In the genomic region with DNA sequence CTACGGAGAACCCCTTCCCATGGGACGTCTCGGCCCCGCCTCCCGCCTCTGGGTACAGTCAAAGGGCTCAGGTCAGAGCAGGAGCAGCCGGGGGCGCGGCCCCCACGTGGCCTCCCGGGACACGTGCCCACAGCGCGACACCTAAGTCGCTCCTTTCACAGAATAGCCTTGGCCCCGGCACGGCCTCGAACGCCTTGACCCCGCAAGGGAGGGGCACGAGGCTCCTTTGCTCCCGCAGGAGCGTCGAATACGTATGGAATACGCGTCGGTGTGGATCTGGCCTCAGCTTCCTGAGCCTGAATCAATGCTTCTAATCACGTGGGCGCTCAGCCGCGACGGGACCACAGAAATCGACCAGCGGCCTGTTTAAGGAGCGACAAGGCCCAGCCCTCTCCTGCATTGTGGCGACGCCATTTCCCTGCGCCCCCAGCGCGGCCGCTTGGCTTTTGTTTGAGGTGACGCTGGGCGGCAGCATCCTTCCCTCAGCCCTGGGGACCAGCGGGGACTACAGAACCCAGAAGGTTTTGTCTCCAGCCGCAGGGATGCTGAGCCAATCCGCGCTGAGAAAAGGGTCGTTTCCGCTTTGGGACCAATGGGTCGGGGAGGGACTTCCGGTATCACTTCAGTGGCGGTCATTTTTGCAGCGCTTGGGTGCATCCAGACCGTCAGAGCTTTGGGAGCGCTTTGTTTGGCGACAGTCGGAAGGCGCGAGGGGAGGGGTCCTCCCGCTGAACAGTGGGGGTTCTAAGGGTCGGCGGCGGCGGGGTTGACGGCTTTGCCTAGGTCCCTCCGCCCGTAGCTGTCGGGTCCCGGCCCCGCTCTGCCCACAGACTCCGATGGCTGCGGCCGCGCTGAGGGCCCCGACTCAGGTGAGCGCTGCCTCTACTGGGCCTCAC, we compare ENCODE assay signal across 8 cellular contexts. TPM values are rescaled to one million over a fixed set of nuclear protein-coding genes. Genes with fewer than 3 reads are reported as not detected.
DNase-seq lines count a peak whose midpoint lies in the region; ATAC-seq and TF ChIP-seq lines count a peak whose summit lies in the region.

A gene (plus strand): TSS at position 625 of the 896 bp plus-strand sequence. CDS start 212 bp downstream, at position 837.

- peak in 1 of 4 donors; percentile 14 for TF ChIP-seq POLR2A in esophagus squamous epithelium (IDR thresholded peaks at IDR 0.05)

- H3K4me1 ChIP-seq in esophagus squamous epithelium, result peaks cover 13 to 26% (median 16%) of the 10 kb centered on the region in 3 donors
- peaks cover 0 to 2% of the 10 kb centered on the region in 2 donors for H3K4me1 ChIP-seq in mucosa of rectum (ENCODE audit: control insufficient read depth in 2 of 2, insufficient read depth in 2 of 2, low read length in 2 of 2)
- H3K4me1 ChIP-seq in Karpas-422 (ENCODE audit: low read length), result peaks cover 3% of the 10 kb centered on the region; the same call in 1 of the 2 replicates

- intact Hi-C loops in esophagus squamous epithelium (cut with DNase I), result no loop called here

- H2AFZ ChIP-seq in Karpas-422 (ENCODE audit: low read length), result no peak within 1 kb of the TSS

- peak within 1 kb of the TSS; percentile 36 to 74 (median 62) for H3K4me3 ChIP-seq in esophagus squamous epithelium
- H3K4me3 ChIP-seq in mucosa of rectum (ENCODE audit: low read length in 2 of 2), result peak within 1 kb of the TSS; percentile 52 to 76
- no peak within 1 kb of the TSS for H3K4me3 ChIP-seq in Karpas-422 (ENCODE audit: low read length)

- no peaks in the 10 kb centered on the region for H3K79me2 ChIP-seq in Karpas-422 (ENCODE audit: low read length)

- H3K27ac ChIP-seq in esophagus squamous epithelium, result peak within 1 kb of the TSS in 2 of 4 donors; percentile 24 to 63
- no peak within 1 kb of the TSS for H3K27ac ChIP-seq in mucosa of rectum (ENCODE audit: low read depth in 2 of 2, low read length in 2 of 2)
- H3K27ac ChIP-seq in Karpas-422 (ENCODE audit: low read length), result no peak within 1 kb of the TSS

- DNase-seq in NCI-H526 treated with DMSO at 0.1 percent for 48 hours (lab: John Stamatoyannopoulos, UW) (peak; percentile 86), esophagus squamous epithelium (lab: John Stamatoyannopoulos, UW) (peak; percentile 51), Karpas-422 (no peak)
- DNase-seq in activated T-cell treated with anti-CD3 and anti-CD28 coated beads, Interleukin-2, amount 50 U/mL, for 48 hours, result peak; percentile 81 to 84
- peak; percentile 59 to 74 for DNase-seq in stimulated activated CD8-positive, alpha-beta memory T cell treated with anti-CD3 and anti-CD28 coated beads, Interleukin-2, amount 100 ng/mL, for 48 hours (ENCODE audit: low read depth in 2 of 2)

- no peaks in the 10 kb centered on the region for H3K9me2 ChIP-seq in Karpas-422 (replicated peaks; ENCODE audit: insufficient read depth, low read length)

- WGBS in esophagus squamous epithelium, 2 donors, result 3 to 10% methylated on average over 26 to 36 of the region's 76 CpGs

- 0 out of 3 replicates have a peak, but pooled peaks have one; percentile 3 for TF ChIP-seq CTCF in GM12872 (IDR thresholded peaks at IDR 0.05; ENCODE audit: insufficient read depth, low read depth, low read length)
- no peak for TF ChIP-seq CTCF in esophagus squamous epithelium (IDR thresholded peaks at IDR 0.05)

- peak; percentile 84 for ATAC-seq in HG02885 (IDR thresholded peaks at IDR 0.05; ENCODE audit: poor library complexity, unreplicated experiment)

- H3K9ac ChIP-seq in mucosa of rectum (ENCODE audit: low read depth in 1 of 2, low read length in 2 of 2) (peak within 1 kb of the TSS in 1 of 2 donors; percentile 20), Karpas-422 (ENCODE audit: low read length) (no peak within 1 kb of the TSS)

- H3K27me3 ChIP-seq in esophagus squamous epithelium (no peaks in the 10 kb centered on the region), mucosa of rectum (ENCODE audit: control insufficient read depth in 2 of 2, insufficient read depth in 2 of 2, low read length in 2 of 2) (no peaks in the 10 kb centered on the region), Karpas-422 (ENCODE audit: low read length) (no peaks in the 10 kb centered on the region)

- H4K20me1 ChIP-seq in Karpas-422 (ENCODE audit: insufficient read depth, low read depth, low read length), result no peaks in the 10 kb centered on the region

- peaks cover 0 to 18% (median 2%) of the 10 kb centered on the region in 3 donors for H3K36me3 ChIP-seq in esophagus squamous epithelium
- H3K36me3 ChIP-seq in mucosa of rectum (ENCODE audit: control insufficient read depth in 2 of 2, insufficient read depth in 2 of 2, low read length in 2 of 2), result peaks cover 0 to 7% of the 10 kb centered on the region in 2 donors
- H3K36me3 ChIP-seq in Karpas-422 (ENCODE audit: insufficient read depth, low read length), result no peaks in the 10 kb centered on the region; the same call in 1 of the 2 replicates

- H3K9me3 ChIP-seq in esophagus squamous epithelium (peaks cover 0 to 71% (median 25%) of the 10 kb centered on the region in 3 donors), mucosa of rectum (ENCODE audit: control insufficient read depth in 2 of 2, low read length in 2 of 2) (peaks cover 6 to 12% of the 10 kb centered on the region in 2 donors), Karpas-422 (ENCODE audit: low read length) (peaks cover 31% of the 10 kb centered on the region)

- no peak within 1 kb of the TSS for H3K4me2 ChIP-seq in Karpas-422 (ENCODE audit: low read depth, low read length, poor library complexity, severe bottlenecking)

RNA-seq across cellular contexts. Expression of the gene that starts here (rescaled TPM):
- 1 to 10 TPM in 3 of 4 donors, under 1 TPM in 1; 0.38 to 4.6 (median 3.1) TPM for total RNA-seq in esophagus squamous epithelium
- total RNA-seq in Karpas-422 (2014; rRNA removed; shearing (Covaris generic); ENCODE audit: low replicate concordance), result 0.11 TPM in 2 replicates
